8 cellular contexts compared by ENCODE assay signal in the genomic region with DNA sequence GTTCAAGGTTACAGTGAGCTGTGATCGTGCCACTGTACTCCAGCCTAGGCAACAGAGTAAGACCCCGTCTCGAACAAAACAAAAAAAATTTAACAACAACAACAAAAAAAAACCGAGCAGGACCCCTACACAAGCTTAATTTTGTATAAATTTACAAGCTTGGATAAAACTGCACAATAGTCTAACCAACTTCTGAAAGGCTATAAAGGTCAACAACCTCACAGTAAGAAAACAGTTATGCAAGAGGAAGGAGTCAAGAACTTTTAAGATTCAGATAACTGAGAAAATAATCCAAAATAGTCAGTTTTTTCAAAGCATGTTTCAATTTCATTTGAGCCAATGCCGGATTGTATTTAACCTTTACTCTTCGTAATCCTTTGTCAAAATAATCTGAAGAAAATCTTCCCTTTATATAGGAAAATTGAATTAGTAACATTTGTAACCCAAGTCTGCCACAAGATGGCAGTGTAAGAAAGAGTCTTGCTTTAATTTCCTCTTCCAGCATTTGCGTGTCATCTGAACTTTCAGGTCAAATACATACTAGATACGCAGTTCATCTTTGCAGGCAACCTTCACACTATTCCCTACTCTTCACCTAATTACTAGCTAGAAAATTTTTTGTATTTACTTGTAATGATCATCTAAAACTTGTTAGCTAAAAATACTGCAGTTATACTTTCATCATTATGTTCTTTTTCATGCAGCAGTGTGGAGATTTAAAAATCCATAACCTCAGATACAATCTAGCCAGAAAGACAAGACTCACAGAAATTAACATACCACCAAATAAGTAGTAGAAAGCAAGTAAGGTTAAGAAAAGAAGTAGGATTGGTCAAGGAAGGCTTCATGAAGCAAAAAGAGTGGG. TPM values are rescaled to one million over a fixed set of nuclear protein-coding genes. Genes with fewer than 3 reads are reported as not detected.
DNase-seq lines count a peak whose midpoint lies in the region; ATAC-seq and TF ChIP-seq lines count a peak whose summit lies in the region.

No MANE protein-coding gene starts in this region.

- no peak for TF ChIP-seq POLR2A in thyroid gland (IDR thresholded peaks at IDR 0.05)

- H3K4me3 ChIP-seq in BE2C (ENCODE audit: low read depth, low read length) (no peak overlapping the region), thyroid gland (replicated peaks in 1 of 3) (no peak overlapping the region)

- H3K4me1 ChIP-seq in BE2C (no peaks in the 10 kb centered on the region), thyroid gland (peaks cover 10 to 14% of the 10 kb centered on the region in 2 donors)

- DNase-seq in BE2C, result peak; percentile 21
- peak; percentile 55 for DNase-seq in GM13977 (ENCODE audit: low spot score)
- peak; percentile 83 for DNase-seq in RKO (ENCODE audit: low spot score)
- peak; percentile 86 for DNase-seq in cerebellar cortex (ENCODE audit: low spot score)
- DNase-seq in left lobe of liver (ENCODE audit: low spot score), result no peak
- DNase-seq in thyroid gland, result no peak
- no peak for DNase-seq in ecto neural progenitor cell (ENCODE audit: low spot score)

- in situ Hi-C loops in GM13977 (cut with MboI; ENCODE audit: low pct_unique_long_range_greater_than_20kb, low sequenced_read_pairs, unreplicated experiment), result loop anchor here (5.0 kb wide), 1 partner anchor 285 kb away; no protein-coding TSS in a partner anchor

- H3K9me3 ChIP-seq in BE2C (no peaks in the 10 kb centered on the region), thyroid gland (no peaks in the 10 kb centered on the region)

- intact Hi-C loops in thyroid gland (cut with DNase I), result no loop called here

- H3K36me3 ChIP-seq in BE2C, result peaks cover 79% of the 10 kb centered on the region
- H3K36me3 ChIP-seq in thyroid gland, result peaks cover 12 to 21% of the 10 kb centered on the region in 2 donors

- H3K27me3 ChIP-seq in BE2C (no peaks in the 10 kb centered on the region), thyroid gland (no peaks in the 10 kb centered on the region)

- ATAC-seq in left lobe of liver, result peak; percentile 86

- TF ChIP-seq CTCF in BE2C (IDR thresholded peaks at IDR 0.05; ENCODE audit: low read depth, low read length), result peak; percentile 70
- peak; percentile 63 for TF ChIP-seq CTCF in GM13977 (IDR thresholded peaks at IDR 0.05; ENCODE audit: extremely low read depth, insufficient read depth, missing control alignments)
- TF ChIP-seq CTCF in LNCAP (IDR thresholded peaks at IDR 0.05), result peak; percentile 76
- peak; percentile 39 to 79 (median 73) for TF ChIP-seq CTCF in thyroid gland (IDR thresholded peaks at IDR 0.05)

- WGBS in thyroid gland, 2 donors, result 45 to 46% methylated on average over 8 of the region's 8 CpGs

- no peak overlapping the region for H3K27ac ChIP-seq in thyroid gland

RNA-seq across cellular contexts. Expression of gene CCNB1IP1, which starts 5.8 kb away (rescaled TPM):
- 124 TPM for polyA plus RNA-seq in BE2C (2012; ENCODE audit: insufficient read depth, insufficient read length, low read depth)
- total RNA-seq in left lobe of liver (30.5 TPM), thyroid gland (100 to 1,000 TPM in 2 of 4 donors, 10 to 100 TPM in 2; 57.2 to 150 (median 92.9) TPM)

RNA-seq across cellular contexts. Expression of gene PARP2, which starts 16.2 kb away (rescaled TPM):
- 41.8 TPM for polyA plus RNA-seq in BE2C (2012; ENCODE audit: insufficient read depth, insufficient read length, low read depth)
- total RNA-seq in left lobe of liver, result 8.9 TPM
- 10 to 100 TPM in 2 of 4 donors, 1 to 10 TPM in 2; 8.8 to 14.6 (median 9.7) TPM for total RNA-seq in thyroid gland

RNA-seq across cellular contexts. Expression of gene TTC5, which starts 21.5 kb away (rescaled TPM):
- 18.2 TPM for polyA plus RNA-seq in BE2C (2012; ENCODE audit: insufficient read depth, insufficient read length, low read depth)
- total RNA-seq in left lobe of liver (4.3 TPM), thyroid gland (10 to 100 TPM; 15.9 to 44.2 (median 19.2) TPM)

Comparison
In these comparisons a context has a peak if more than half of its experiments do, and no peak if none do; other contexts are left out.
1. DNase-seq: peak in BE2C (single experiment), GM13977 (single experiment), RKO (single experiment) and cerebellar cortex (single experiment); none in left lobe of liver (single experiment), thyroid gland (0 of 2) and ecto neural progenitor cell (single experiment).
2. Peak in every context shown above with its lines, with median percentiles within 50 percentile points of each other: CTCF ChIP-seq.